8 cellular contexts compared by ENCODE assay signal in the genomic region with DNA sequence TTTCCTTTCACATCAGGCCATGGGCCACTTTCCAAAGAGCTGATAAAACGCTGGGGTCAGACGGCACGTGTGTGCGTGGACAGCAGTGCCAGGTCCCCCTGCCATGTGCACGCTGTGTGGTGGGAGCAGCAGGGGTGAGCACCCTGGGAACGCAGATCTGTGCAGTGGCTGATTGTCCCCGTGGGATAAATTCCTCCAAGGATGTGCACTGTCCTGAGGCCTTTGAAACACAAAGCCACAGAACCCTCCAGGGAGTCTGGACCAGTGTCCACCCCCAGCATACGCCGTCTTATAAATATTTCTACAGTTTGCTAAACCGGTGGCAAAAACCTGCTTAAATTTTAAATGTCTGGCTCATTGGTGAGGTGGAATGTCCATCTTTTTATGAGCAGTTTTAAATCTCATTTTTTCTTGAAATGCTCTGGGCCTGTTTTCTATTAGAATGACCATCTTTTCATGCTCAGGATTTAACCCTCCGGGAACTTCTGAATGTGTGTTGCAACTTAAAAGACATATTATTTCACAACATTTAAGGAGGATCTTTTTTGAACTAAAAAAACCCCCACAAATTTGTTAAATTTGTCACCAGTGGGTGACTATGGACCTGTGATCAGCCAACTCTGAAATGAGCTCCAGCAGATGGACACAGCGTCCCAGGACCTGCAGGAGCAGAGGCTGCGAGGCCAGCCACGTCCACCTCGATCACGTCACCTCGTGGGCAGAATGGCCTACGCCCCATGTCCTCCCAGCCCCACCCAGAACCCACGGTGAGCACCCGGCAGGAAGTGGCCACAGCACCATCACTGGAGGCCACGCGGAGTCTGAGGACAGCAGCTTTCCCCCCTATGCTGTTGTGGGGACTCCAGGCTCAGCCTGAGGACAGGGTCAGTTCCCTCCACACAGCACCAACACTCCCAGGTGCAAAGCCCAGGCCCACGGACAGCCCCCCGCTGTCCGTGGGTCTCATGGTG.
A peak's percentile ranks its signal among the peaks of the same experiment; 100 is the strongest.
DNase-seq lines count a peak whose midpoint lies in the region; ATAC-seq, FAIRE-seq and TF ChIP-seq lines count a peak whose summit lies in the region.

No MANE protein-coding gene starts in this region.

- H3K4me3 Mint-ChIP-seq in naive thymus-derived CD4-positive, alpha-beta T cell: peak overlapping the region; percentile 78 to 89 (median 86)

- H3K27ac ChIP-seq in Peyer's patch (peak overlapping the region; percentile 83 to 93 (median 86)), H1 (ENCODE audit: low read depth, low read length) (no peak overlapping the region)
- peak overlapping the region; percentile 76 for H3K27ac ChIP-seq in naive thymus-derived CD4-positive, alpha-beta T cell (ENCODE audit: low read depth, low read length)

- DNase-seq in GM12891 (ENCODE audit: insufficient read length, low spot score) (no peak), Peyer's patch (peak in 2 of 3 donors; percentile 44 to 79), H1 (ENCODE audit: low read depth in 1 of 2, low spot score in 2 of 2) (no peak), NCI-H2081 treated with DMSO at 0.1 percent for 48 hours (lab: John Stamatoyannopoulos, UW) (no peak), Kasumi-1 (lab: John Stamatoyannopoulos, UW) (no peak), frontal cortex (ENCODE audit: low spot score in 2 of 2) (no peak)
- DNase-seq in naive thymus-derived CD4-positive, alpha-beta T cell: no peak

- no peaks in the 10 kb centered on the region; the same call in 1 of the 2 replicates for H3K23me2 ChIP-seq in H1 (ENCODE audit: low read depth, low read length)

- H3K4me3 ChIP-seq in Peyer's patch: peak overlapping the region; percentile 33 to 43 (median 38)
- H3K4me3 ChIP-seq in H1 (ENCODE audit: extremely low read depth in 1 of 4, insufficient read depth in 2 of 4, low read depth in 3 of 4, low read length in 4 of 4): peak overlapping the region in 1 of 4 experiments; percentile 52; a peak in 1 of 8 replicates
- H3K4me3 ChIP-seq in naive thymus-derived CD4-positive, alpha-beta T cell (ENCODE audit: low read length): no peak overlapping the region

- peak; percentile 24 for ATAC-seq in naive thymus-derived CD4-positive, alpha-beta T cell
- ATAC-seq in HG03378 (IDR thresholded peaks at IDR 0.05; ENCODE audit: unreplicated experiment): no peak

- peaks cover 2% of the 10 kb centered on the region; the same call in 1 of the 2 replicates for H3K79me1 ChIP-seq in H1 (ENCODE audit: low read depth, low read length)

- 0 out of 2 replicates have a peak overlapping the region, but pooled peaks have one; percentile 56 for H2BK5ac ChIP-seq in H1 (ENCODE audit: low read depth, low read length)

- H3K4me1 ChIP-seq in Peyer's patch: peaks cover 3 to 71% (median 39%) of the 10 kb centered on the region in 4 donors
- H3K4me1 ChIP-seq in H1 (replicated peaks in 1 of 4; ENCODE audit: control insufficient read depth in 3 of 4, insufficient read depth in 4 of 4, low read length in 3 of 4): peaks cover 4 to 15% (median 13%) of the 10 kb centered on the region in 4 experiments
- H3K4me1 ChIP-seq in naive thymus-derived CD4-positive, alpha-beta T cell (ENCODE audit: control insufficient read depth in 2 of 2, insufficient read depth in 2 of 2, low read length in 2 of 2): peaks cover 51 to 57% of the 10 kb centered on the region in 2 donors

- no peak overlapping the region for H2BK20ac ChIP-seq in H1 (ENCODE audit: low read length)

- peaks cover 0 to 2% (median 0%) of the 10 kb centered on the region in 11 donors for H3K9me3 Mint-ChIP-seq in naive thymus-derived CD4-positive, alpha-beta T cell

- TF ChIP-seq POLR2A in GM12891 (IDR thresholded peaks at IDR 0.05; ENCODE audit: low read depth, low read length) (no peak), Peyer's patch (IDR thresholded peaks at IDR 0.05) (no peak), H1 (IDR thresholded peaks at IDR 0.05; ENCODE audit: control extremely low read depth in 1 of 2, low read depth in 2 of 2, low read length in 2 of 2) (no peak)

- intact Hi-C loops in naive thymus-derived CD4-positive, alpha-beta T cell (cut with micrococcal nuclease): loop anchor here in 1 of 2 donors (2.0 kb wide), 2 partner anchors 79 to 247 kb away; no protein-coding TSS in a partner anchor

- H3K18ac ChIP-seq in H1 (ENCODE audit: extremely low read depth, low read length): no peak overlapping the region; the same call in 1 of the 2 replicates

- CTCF ChIA-PET in H1 (lab: Charles Lee; ENCODE audit: partially characterized antibody): no interaction called here
- CTCF ChIA-PET in naive thymus-derived CD4-positive, alpha-beta T cell (lab: Charles Lee): interaction anchor here (0.9 to 2.2 kb wide), 2 partner anchors 47 to 55 kb away, joined by 3 to 9 read pairs; no protein-coding TSS in a partner anchor

- H3K23ac ChIP-seq in H1 (ENCODE audit: insufficient read length): no peak overlapping the region

- H3K9ac ChIP-seq in H1 (replicated peaks in 1 of 4; ENCODE audit: extremely low read depth in 1 of 4, low read depth in 3 of 4, low read length in 3 of 4): no peak overlapping the region

- FAIRE-seq in GM12891 (lab: Jason Lieb, UNC): peak; percentile 61
- no peak for FAIRE-seq in H1 (lab: Jason Lieb, UNC)
- FAIRE-seq in frontal cortex (lab: Jason Lieb, UNC): no peak

- H3K27me3 Mint-ChIP-seq in naive thymus-derived CD4-positive, alpha-beta T cell: no peaks in the 10 kb centered on the region

- peak overlapping the region; percentile 56; the same call in 1 of the 2 replicates for H2AK5ac ChIP-seq in H1 (ENCODE audit: low read depth, low read length)

- TF ChIP-seq CTCF in Peyer's patch (IDR thresholded peaks at IDR 0.05) (no peak), H1 (IDR thresholded peaks at IDR 0.05; ENCODE audit: control extremely low read depth in 1 of 3, insufficient read depth in 1 of 3, low read depth in 1 of 3, low read length in 3 of 3) (no peak)

- H2AFZ ChIP-seq in H1 (ENCODE audit: low read length): no peak overlapping the region

- H3K36me3 ChIP-seq in Peyer's patch (no peaks in the 10 kb centered on the region), H1 (ENCODE audit: control insufficient read depth in 2 of 4, insufficient read depth in 4 of 4, low read length in 3 of 4) (no peaks in the 10 kb centered on the region)
- peaks cover 0 to 49% (median 6%) of the 10 kb centered on the region in 3 experiments for H3K36me3 ChIP-seq in naive thymus-derived CD4-positive, alpha-beta T cell (ENCODE audit: control insufficient read depth in 2 of 3, insufficient read depth in 3 of 3, low read length in 3 of 3)

- H4K8ac ChIP-seq in H1 (ENCODE audit: extremely low read depth, insufficient read depth, low read length): no peak overlapping the region; the same call in 1 of the 2 replicates

- H4K91ac ChIP-seq in H1 (replicated peaks; ENCODE audit: insufficient read length, low read length): peak overlapping the region; percentile 83

- peak overlapping the region; percentile 36 for H4K5ac ChIP-seq in H1 (ENCODE audit: insufficient read length, low read depth, low read length)

- TF ChIP-seq RAD21 in H1 (IDR thresholded peaks at IDR 0.05 in 1 of 2, conservative IDR thresholded peaks at IDR 0.05 in 1 of 2; ENCODE audit: low read depth in 2 of 2, low read length in 2 of 2): no peak

- peak overlapping the region; percentile 73 for H2BK120ac ChIP-seq in H1 (replicated peaks; ENCODE audit: low read depth, low read length)

- H3K14ac ChIP-seq in H1 (ENCODE audit: insufficient read length): no peak overlapping the region

- H3K79me2 ChIP-seq in H1 (ENCODE audit: control insufficient read depth in 1 of 2, insufficient read depth in 2 of 2, low read length in 2 of 2): no peaks in the 10 kb centered on the region; a peak in 1 of 4 replicates

- POLR2A ChIA-PET in H1 (lab: Charles Lee; ENCODE audit: partially characterized antibody): no interaction called here
- POLR2A ChIA-PET in naive thymus-derived CD4-positive, alpha-beta T cell (lab: Charles Lee): interaction anchor here (1.9 kb wide), 1 partner anchor 30 kb away, joined by 8 read pairs; no protein-coding TSS in a partner anchor

- H3K4ac ChIP-seq in H1 (replicated peaks; ENCODE audit: insufficient read length, low read depth, low read length): no peak overlapping the region

- no peaks in the 10 kb centered on the region for H3K9me3 ChIP-seq in Peyer's patch
- no peaks in the 10 kb centered on the region; a peak in 1 of 4 replicates for H3K9me3 ChIP-seq in H1 (ENCODE audit: insufficient read depth in 2 of 2, low read depth in 1 of 2, low read length in 1 of 2)
- H3K9me3 ChIP-seq in naive thymus-derived CD4-positive, alpha-beta T cell (ENCODE audit: control insufficient read depth in 2 of 3, low read length in 3 of 3): no peaks in the 10 kb centered on the region

- peak overlapping the region; percentile 71 for H2BK12ac ChIP-seq in H1 (ENCODE audit: low read depth, low read length)

- no peak overlapping the region for H3K56ac ChIP-seq in H1 (replicated peaks; ENCODE audit: insufficient read length, low read depth, low read length)

- 92% methylated on average over 25 of the region's 25 CpGs; no CpG with 5 or more reads in 1 of the 2 experiments for WGBS in H1 (ENCODE audit: extremely low coverage in 1 of 2, insufficient coverage in 1 of 2, insufficient read length in 1 of 2, insufficient replicate concordance in 2 of 2, low coverage in 1 of 2, low lambda C conversion rate in 2 of 2, missing lambda C conversion rate in 1 of 2), 2 experiments

- peak overlapping the region; percentile 81; the same call in 1 of the 2 replicates for H2BK15ac ChIP-seq in H1 (ENCODE audit: low read length)

- H4K20me1 ChIP-seq in H1 (replicated peaks in 1 of 2; ENCODE audit: control insufficient read depth in 1 of 2, insufficient read depth in 2 of 2, low read length in 2 of 2): peaks cover 0 to 3% of the 10 kb centered on the region in 2 experiments

- H3K27me3 ChIP-seq in Peyer's patch (no peaks in the 10 kb centered on the region), H1 (replicated peaks in 1 of 4; ENCODE audit: control insufficient read depth in 3 of 4, extremely low read depth in 1 of 4, insufficient read depth in 3 of 4, low read length in 3 of 4) (no peaks in the 10 kb centered on the region)
- no peaks in the 10 kb centered on the region for H3K27me3 ChIP-seq in naive thymus-derived CD4-positive, alpha-beta T cell (ENCODE audit: control insufficient read depth in 2 of 2, insufficient read depth in 2 of 2, low read length in 2 of 2)

- peaks cover 49 to 82% (median 67%) of the 10 kb centered on the region in 7 donors for H3K4me1 Mint-ChIP-seq in naive thymus-derived CD4-positive, alpha-beta T cell

- peak overlapping the region; percentile 29 to 99 (median 92) for H3K27ac Mint-ChIP-seq in naive thymus-derived CD4-positive, alpha-beta T cell

- H3K36me3 Mint-ChIP-seq in naive thymus-derived CD4-positive, alpha-beta T cell: peaks cover 3 to 35% (median 16%) of the 10 kb centered on the region in 5 donors

- peak overlapping the region in 1 of 2 experiments; percentile 48; a peak in 1 of 4 replicates for H3K4me2 ChIP-seq in H1 (ENCODE audit: insufficient read depth in 1 of 2, low read depth in 2 of 2, low read length in 2 of 2)

- no peak for TF ChIP-seq EP300 in H1 (IDR thresholded peaks at IDR 0.05; ENCODE audit: borderline replicate concordance in 1 of 2, low read depth in 2 of 2, low read length in 2 of 2)

TF ChIP-seq in GM12891, 5 proteins besides CTCF, POLR2A, EP300 and RAD21 (continues in another document):
- TF ChIP-seq SPI1 (IDR thresholded peaks at IDR 0.05; ENCODE audit: low read depth, low read length): no peak

TF ChIP-seq in H1, 55 proteins besides CTCF, POLR2A, EP300 and RAD21 (continues in another document):
- TF ChIP-seq EGR1 (IDR thresholded peaks at IDR 0.05; ENCODE audit: borderline replicate concordance, low read depth, low read length) (no peak), SRF (IDR thresholded peaks at IDR 0.05; ENCODE audit: low read depth, low read length) (no peak)

Comparison
In these comparisons a context has a peak if more than half of its experiments do, and no peak if none do; other contexts are left out.
1. DNase-seq: peak in Peyer's patch (2 of 3); none in GM12891 (single experiment), H1 (0 of 2), naive thymus-derived CD4-positive, alpha-beta T cell (0 of 9), NCI-H2081 treated with DMSO at 0.1 percent for 48 hours (single experiment), Kasumi-1 (0 of 2) and frontal cortex (0 of 2).